8 cellular contexts compared by ENCODE assay signal in the genomic region with DNA sequence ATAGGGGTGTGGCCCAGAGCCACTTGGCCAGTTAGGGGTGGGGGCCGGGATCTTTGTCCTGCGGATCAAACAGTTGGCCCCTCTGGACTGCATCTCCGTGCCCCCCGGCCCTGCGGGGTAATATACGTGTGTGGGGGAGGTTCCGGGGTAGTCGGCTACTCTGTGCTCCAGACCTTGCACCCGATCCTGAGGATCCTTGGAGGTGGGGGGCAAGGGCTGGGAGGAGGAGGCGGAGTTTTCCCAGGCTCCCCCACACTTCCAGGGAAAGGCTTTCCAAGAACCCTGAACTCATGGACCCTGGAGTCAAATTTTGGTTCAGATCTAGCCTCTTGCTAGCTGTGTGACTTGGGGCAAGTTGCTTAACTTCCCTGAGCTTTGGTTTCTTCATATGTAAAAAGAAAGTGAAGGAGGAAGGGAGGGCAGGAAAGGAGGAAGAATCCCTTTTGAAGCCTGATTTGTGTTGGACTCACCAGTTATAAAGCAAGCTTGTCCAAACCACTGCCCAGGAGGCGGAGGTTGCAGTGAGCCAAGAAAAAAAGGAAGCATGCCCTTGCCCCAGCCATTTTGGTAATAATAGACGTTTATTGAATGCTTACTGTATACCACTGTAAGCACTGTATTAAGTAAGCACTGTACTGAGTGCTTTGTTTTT. TPM values are rescaled to one million over a fixed set of nuclear protein-coding genes. Genes with fewer than 3 reads are reported as not detected.
DNase-seq lines count a peak whose midpoint lies in the region; ATAC-seq and TF ChIP-seq lines count a peak whose summit lies in the region.

No MANE protein-coding gene starts in this region.

- H3K27me3 ChIP-seq in GM23248 (replicated peaks; ENCODE audit: insufficient read depth) (no peaks in the 10 kb centered on the region), PC-9 (ENCODE audit: insufficient read depth, low read depth) (no peaks in the 10 kb centered on the region), ectodermal cell (ENCODE audit: control insufficient read depth, insufficient read depth, low read length, poor library complexity, severe bottlenecking) (no peaks in the 10 kb centered on the region), mucosa of rectum (ENCODE audit: control insufficient read depth in 2 of 2, insufficient read depth in 2 of 2, low read length in 2 of 2) (no peaks in the 10 kb centered on the region)

- 10 to 16% methylated on average over 8 to 12 of the region's 12 CpGs for WGBS in GM23248 (ENCODE audit: low coverage in 1 of 2, low lambda C conversion rate in 2 of 2, missing lambda C conversion rate in 2 of 2), 2 experiments
- WGBS in ectodermal cell, 2 experiments, result 15% methylated on average over 12 of the region's 12 CpGs

- CTCF ChIA-PET in PC-9 (lab: Charles Lee), result no interaction called here

- H4K20me1 ChIP-seq in GM23248 (ENCODE audit: insufficient read depth) (no peaks in the 10 kb centered on the region), PC-9 (ENCODE audit: insufficient read depth) (no peaks in the 10 kb centered on the region)

- H3K9me3 ChIP-seq in GM23248 (ENCODE audit: low read depth) (no peaks in the 10 kb centered on the region), PC-9 (ENCODE audit: insufficient read depth, low read depth) (no peaks in the 10 kb centered on the region), ectodermal cell (ENCODE audit: control insufficient read depth, low read length) (no peaks in the 10 kb centered on the region), mucosa of rectum (ENCODE audit: control insufficient read depth in 2 of 2, low read length in 2 of 2) (no peaks in the 10 kb centered on the region)

- H3K9me2 ChIP-seq in GM23248 (ENCODE audit: insufficient read depth) (no peaks in the 10 kb centered on the region), PC-9 (ENCODE audit: insufficient read depth) (no peaks in the 10 kb centered on the region)

- POLR2A ChIA-PET in PC-9 (lab: Charles Lee; ENCODE audit: unreplicated experiment), result interaction anchor here (0.5 to 2.0 kb wide), 3 partner anchors 110 to 1768 kb away, joined by 5 to 33 read pairs (median 9); no protein-coding TSS in a partner anchor

- H3K4me3 ChIP-seq in GM23248, result peak overlapping the region; percentile 82
- peak overlapping the region; percentile 74 for H3K4me3 ChIP-seq in PC-9
- H3K4me3 ChIP-seq in ectodermal cell (ENCODE audit: insufficient read depth, low read depth, low read length), result peak overlapping the region; percentile 72
- peak overlapping the region; percentile 77 to 84 for H3K4me3 ChIP-seq in mucosa of rectum (ENCODE audit: low read length in 2 of 2)

- BruUV-seq in PC-9 (replicated peaks; lab: Mats Ljungman, UMichigan), result TSS peak; percentile 55

- peak overlapping the region; percentile 73 for H3K9ac ChIP-seq in GM23248
- peak overlapping the region; percentile 73 to 75 for H3K9ac ChIP-seq in mucosa of rectum (ENCODE audit: low read depth in 1 of 2, low read length in 2 of 2)

- H3K4me1 ChIP-seq in GM23248 (ENCODE audit: insufficient read depth) (peaks cover 3% of the 10 kb centered on the region), PC-9 (replicated peaks; ENCODE audit: insufficient read depth) (no peaks in the 10 kb centered on the region; the same call in 1 of the 2 replicates), ectodermal cell (ENCODE audit: control insufficient read depth, insufficient read depth, low read length) (no peaks in the 10 kb centered on the region), mucosa of rectum (ENCODE audit: control insufficient read depth in 2 of 2, insufficient read depth in 2 of 2, low read length in 2 of 2) (peaks cover 6 to 10% of the 10 kb centered on the region in 2 donors)

- intact Hi-C loops in PC-9 (cut with micrococcal nuclease; ENCODE audit: unreplicated experiment), result loop anchor here (2.0 kb wide), 1 partner anchor 111 kb away; no protein-coding TSS in a partner anchor

- H3K79me2 ChIP-seq in GM23248 (ENCODE audit: insufficient read depth) (peaks cover 12% of the 10 kb centered on the region; the same call in 1 of the 2 replicates), PC-9 (ENCODE audit: low read depth) (0 out of 2 replicates have a peak, but pooled peaks cover 5% of the 10 kb centered on the region)

- H3K36me3 ChIP-seq in GM23248 (ENCODE audit: low read depth) (no peaks in the 10 kb centered on the region), PC-9 (ENCODE audit: low read depth) (no peaks in the 10 kb centered on the region), ectodermal cell (ENCODE audit: control insufficient read depth, insufficient read depth, low read length) (peaks cover 12% of the 10 kb centered on the region), mucosa of rectum (ENCODE audit: control insufficient read depth in 2 of 2, insufficient read depth in 2 of 2, low read length in 2 of 2) (peaks cover 9 to 12% of the 10 kb centered on the region in 2 donors)

- DNase-seq in GM23248 (peak; percentile 32), PC-9 (no peak), ecto neural progenitor cell (ENCODE audit: low spot score) (no peak), NCI-H774 (lab: John Stamatoyannopoulos, UW) (no peak)
- no peak for DNase-seq in effector CD4-positive, alpha-beta T cell

- no peak for TF ChIP-seq CTCF in PC-9 (conservative IDR thresholded peaks at IDR 0.05)

- H2AFZ ChIP-seq in GM23248, result peak overlapping the region; percentile 78
- H2AFZ ChIP-seq in PC-9, result peak overlapping the region; percentile 87

- H3F3A ChIP-seq in GM23248 (ENCODE audit: insufficient read depth) (peaks cover 6% of the 10 kb centered on the region; the same call in 1 of the 2 replicates), PC-9 (ENCODE audit: insufficient read depth, low read depth) (no peaks in the 10 kb centered on the region; the same call in 1 of the 2 replicates)

- H3K27ac ChIP-seq in GM23248, result no peak overlapping the region
- H3K27ac ChIP-seq in PC-9, result no peak overlapping the region
- peak overlapping the region; percentile 86 for H3K27ac ChIP-seq in ectodermal cell (ENCODE audit: insufficient read depth, low read depth, low read length, poor library complexity, severe bottlenecking)
- H3K27ac ChIP-seq in mucosa of rectum (ENCODE audit: low read depth in 2 of 2, low read length in 2 of 2), result peak overlapping the region; percentile 61 to 71

- H3K4me2 ChIP-seq in GM23248 (ENCODE audit: unreplicated experiment), result peak overlapping the region; percentile 66
- H3K4me2 ChIP-seq in PC-9, result peak overlapping the region; percentile 80

- ATAC-seq in GM21381 (IDR thresholded peaks at IDR 0.05; ENCODE audit: unreplicated experiment), result no peak

- in situ Hi-C loops in GM23248 (cut with MboI), result no loop called here

RNA-seq across cellular contexts. Expression of gene MIIP, which starts 0.7 kb away (rescaled TPM):
- 21.8 and 26.8 TPM in 2 replicates for total RNA-seq in GM23248 (2014; rRNA removed; shearing (Covaris generic))
- 19.4 and 23.0 TPM in 2 replicates for polyA plus RNA-seq in GM23248 (2016; fragmentation: Nextera tagmentation; extraction: Ambion mirVana)
- total RNA-seq in PC-9 (2021), result 25.9 and 28.3 TPM in 2 replicates
- polyA plus RNA-seq in ectodermal cell (2013, experiment 1 of 4), result 66.0 TPM
- polyA plus RNA-seq in ectodermal cell (2013, experiment 2 of 4), result 67.0 TPM
- polyA plus RNA-seq in ectodermal cell (2013, experiment 3 of 4), result 54.2 TPM
- 57.3 TPM for polyA plus RNA-seq in ectodermal cell (2013, experiment 4 of 4)

RNA-seq across cellular contexts. Expression of gene MFN2, which starts 39.7 kb away (rescaled TPM):
- total RNA-seq in GM23248 (2014; rRNA removed; shearing (Covaris generic)), result 57.9 and 59.8 TPM in 2 replicates
- 48.0 and 49.6 TPM in 2 replicates for polyA plus RNA-seq in GM23248 (2016; fragmentation: Nextera tagmentation; extraction: Ambion mirVana)
- total RNA-seq in PC-9 (2021), result 54.2 and 72.6 TPM in 2 replicates
- polyA plus RNA-seq in ectodermal cell (2013, experiment 1 of 4), result 65.3 TPM
- 64.5 TPM for polyA plus RNA-seq in ectodermal cell (2013, experiment 2 of 4)
- polyA plus RNA-seq in ectodermal cell (2013, experiment 3 of 4), result 44.3 TPM
- 50.1 TPM for polyA plus RNA-seq in ectodermal cell (2013, experiment 4 of 4)

RNA-seq across cellular contexts. Expression of gene TNFRSF8, which starts 43.1 kb away (rescaled TPM):
- total RNA-seq in GM23248 (2014; rRNA removed; shearing (Covaris generic)), result not detected in 2 replicates
- polyA plus RNA-seq in GM23248 (2016; fragmentation: Nextera tagmentation; extraction: Ambion mirVana), result 0.14 and 0.23 TPM in 2 replicates
- not detected in 2 replicates for total RNA-seq in PC-9 (2021)
- polyA plus RNA-seq in ectodermal cell (2013, experiment 1 of 4), result 0.24 TPM
- polyA plus RNA-seq in ectodermal cell (2013, experiment 2 of 4), result 0.12 TPM
- polyA plus RNA-seq in ectodermal cell (2013, experiment 3 of 4), result 0.16 TPM
- 0.12 TPM for polyA plus RNA-seq in ectodermal cell (2013, experiment 4 of 4)

Comparison
In these comparisons a context has a peak if more than half of its experiments do, and no peak if none do; other contexts are left out.
1. H3K27ac ChIP-seq: peak in ectodermal cell (single experiment) and mucosa of rectum (2 of 2); none in GM23248 (single experiment) and PC-9 (single experiment).
2. Peak in every context shown above with its lines, with median percentiles within 50 percentile points of each other: H3K4me3 ChIP-seq.